ENCODE assay signal across 23 cellular contexts in genomic region chr2:239932881-239933735, GRCh38.
DNase-seq lines count a peak whose midpoint lies in the region; ATAC-seq and TF ChIP-seq lines count a peak whose summit lies in the region.
"Had no signal": no experiment of that assay in that cellular context is flagged by ENCODE, and none has a peak within 500 bp of the region (broad histone marks: within the 10 kb centered on the region; RNA-seq: fewer than 3 reads in every experiment).

No MANE protein-coding gene starts in this region.

- H3K27me3 Mint-ChIP-seq in activated naive CD4-positive, alpha-beta T cell treated with anti-CD3 and anti-CD28 coated beads for 36 hours (ENCODE audit: low read depth) = peaks cover 7% of the 10 kb centered on the region
- H3K27me3 Mint-ChIP-seq: CD4-positive, CD25-positive, alpha-beta regulatory T cell had no signal

- no TSS peak for BruUV-seq in OCI-LY7 (replicated peaks; lab: Mats Ljungman, UMichigan)

- H3K27ac ChIP-seq in coronary artery (no peak overlapping the region), lower lobe of right lung (no peak overlapping the region), testis (no peak overlapping the region), brain microvascular endothelial cell (no peak overlapping the region), OCI-LY7 (ENCODE audit: low read depth, low read length, poor library complexity, severe bottlenecking) (no peak overlapping the region)
- H3K27ac ChIP-seq: psoas muscle, VCaP had no signal

- H3K4me1 Mint-ChIP-seq in activated naive CD4-positive, alpha-beta T cell treated with anti-CD3 and anti-CD28 coated beads for 36 hours (ENCODE audit: low read depth) = peaks cover 12% of the 10 kb centered on the region

- H3K27me3 ChIP-seq in lower lobe of right lung (ENCODE audit: low read depth) (peaks cover 2% of the 10 kb centered on the region), testis (no peaks in the 10 kb centered on the region), brain microvascular endothelial cell (replicated peaks) (no peaks in the 10 kb centered on the region)

- POLR2A ChIA-PET in OCI-LY7 (lab: Charles Lee) = no interaction called here

- H3K4me1 ChIP-seq in lower lobe of right lung = no peaks in the 10 kb centered on the region
- no peaks in the 10 kb centered on the region for H3K4me1 ChIP-seq in testis
- H3K4me1 ChIP-seq in OCI-LY7 (ENCODE audit: insufficient read depth, low read length, poor library complexity, severe bottlenecking) = no peaks in the 10 kb centered on the region
- H3K4me1 ChIP-seq: psoas muscle had no signal

- no peaks in the 10 kb centered on the region for H4K20me1 ChIP-seq in OCI-LY7 (ENCODE audit: insufficient read depth, low read length)

- TF ChIP-seq CTCF in coronary artery (IDR thresholded peaks at IDR 0.05) = no peak
- no peak for TF ChIP-seq CTCF in lower lobe of right lung (IDR thresholded peaks at IDR 0.05)
- no peak for TF ChIP-seq CTCF in testis (IDR thresholded peaks at IDR 0.05)
- TF ChIP-seq CTCF in brain microvascular endothelial cell (IDR thresholded peaks at IDR 0.05; ENCODE audit: low read depth, low read length, missing control alignments) = no peak
- TF ChIP-seq CTCF in OCI-LY7 (conservative IDR thresholded peaks at IDR 0.05; ENCODE audit: low read length) = no peak

- no peaks in the 10 kb centered on the region for H3K36me3 Mint-ChIP-seq in activated naive CD4-positive, alpha-beta T cell treated with anti-CD3 and anti-CD28 coated beads for 36 hours (ENCODE audit: low read depth)
- H3K36me3 Mint-ChIP-seq: CD4-positive, CD25-positive, alpha-beta regulatory T cell had no signal

- H3K79me2 ChIP-seq in OCI-LY7 (ENCODE audit: insufficient read depth, low read depth, low read length) = no peaks in the 10 kb centered on the region

- WGBS in testis, 2 donors = 90 to 93% methylated on average over 15 to 17 of the region's 17 CpGs

- H2AFZ ChIP-seq in OCI-LY7 (ENCODE audit: low read length) = no peak overlapping the region

- no peak for ATAC-seq in lower lobe of right lung
- ATAC-seq in GM19463 (IDR thresholded peaks at IDR 0.05; ENCODE audit: unreplicated experiment) = no peak
- ATAC-seq: naive thymus-derived CD4-positive, alpha-beta T cell; psoas muscle; stimulated activated effector memory CD8-positive, alpha-beta T cell treated with anti-CD3 and anti-CD28 coated beads, Interleukin-12 subunit alpha, Interleukin-12 subunit beta, amount 100 ng/mL, for 72 hours had no signal

- no peaks in the 10 kb centered on the region for H3K9me3 Mint-ChIP-seq in activated naive CD4-positive, alpha-beta T cell treated with anti-CD3 and anti-CD28 coated beads for 36 hours
- H3K9me3 Mint-ChIP-seq: dendritic cell treated with granulocyte-macrophage colony-stimulating factor and Interleukin-4, amounts not matched to agents 40 ng/mL and 50 ng/mL, for 4 days; stimulated activated effector memory CD8-positive, alpha-beta T cell treated with anti-CD3 and anti-CD28 coated beads, Interleukin-12 subunit alpha, Interleukin-12 subunit beta, amount 100 ng/mL, for 72 hours had no signal

- no peak overlapping the region for H3K4me2 ChIP-seq in OCI-LY7 (ENCODE audit: low read length)

- H3K36me3 ChIP-seq in lower lobe of right lung = no peaks in the 10 kb centered on the region
- no peaks in the 10 kb centered on the region for H3K36me3 ChIP-seq in testis (ENCODE audit: low read depth, missing control alignments)
- no peaks in the 10 kb centered on the region for H3K36me3 ChIP-seq in brain microvascular endothelial cell (replicated peaks)
- no peaks in the 10 kb centered on the region for H3K36me3 ChIP-seq in OCI-LY7 (ENCODE audit: insufficient read depth, low read length)

- DNase-seq in activated naive CD4-positive, alpha-beta T cell treated with anti-CD3 and anti-CD28 coated beads, Interleukin-2, amount 50 U/mL, for 16 hours = peak; percentile 8
- no peak for DNase-seq in activated naive CD4-positive, alpha-beta T cell treated with anti-CD3 and anti-CD28 coated beads for 36 hours
- DNase-seq in coronary artery (ENCODE audit: low spot score) (peak; percentile 52), lower lobe of right lung (peak; percentile 38), testis (peak; percentile 12), brain microvascular endothelial cell (no peak), OCI-LY7 (ENCODE audit: low spot score) (no peak)
- DNase-seq: activated naive CD4-positive, alpha-beta T cell; CD4-positive, CD25-positive, alpha-beta regulatory T cell; DMS153; erythroblast; Kasumi-1; NCI-H1092; NCI-H2081 treated with DMSO at 0.1 percent for 48 hours; NCI-H510A; SIG-M5; trophoblast cell had no signal

- no peak for TF ChIP-seq POLR2A in testis (IDR thresholded peaks at IDR 0.05)

- no peaks in the 10 kb centered on the region for H3K9me3 ChIP-seq in lower lobe of right lung
- no peaks in the 10 kb centered on the region for H3K9me3 ChIP-seq in testis
- no peaks in the 10 kb centered on the region for H3K9me3 ChIP-seq in OCI-LY7 (ENCODE audit: low read length)
- H3K9me3 ChIP-seq: psoas muscle had no signal

- intact Hi-C loops in activated naive CD4-positive, alpha-beta T cell treated with anti-CD3 and anti-CD28 coated beads for 36 hours (cut with micrococcal nuclease) = no loop called here
- intact Hi-C loops in lower lobe of right lung (cut with DNase I) (no loop called here), testis (cut with DNase I; ENCODE audit: low total_unique reads) (no loop called here), OCI-LY7 (cut with micrococcal nuclease; ENCODE audit: unreplicated experiment) (no loop called here)

- H3K27ac Mint-ChIP-seq in activated naive CD4-positive, alpha-beta T cell treated with anti-CD3 and anti-CD28 coated beads for 36 hours = no peak overlapping the region
- H3K27ac Mint-ChIP-seq: CD4-positive, CD25-positive, alpha-beta regulatory T cell; dendritic cell treated with granulocyte-macrophage colony-stimulating factor and Interleukin-4, amounts not matched to agents 40 ng/mL and 50 ng/mL, for 4 days; naive thymus-derived CD4-positive, alpha-beta T cell; stimulated activated effector memory CD8-positive, alpha-beta T cell treated with anti-CD3 and anti-CD28 coated beads, Interleukin-12 subunit alpha, Interleukin-12 subunit beta, amount 100 ng/mL, for 72 hours had no signal

- in situ Hi-C loops in brain microvascular endothelial cell (cut with HindIII; ENCODE audit: low pct_ligation_motif_present, low sequenced_read_pairs) = no loop called here

- no peak overlapping the region for H3K4me3 Mint-ChIP-seq in activated naive CD4-positive, alpha-beta T cell treated with anti-CD3 and anti-CD28 coated beads for 36 hours
- H3K4me3 Mint-ChIP-seq: CD4-positive, CD25-positive, alpha-beta regulatory T cell; dendritic cell treated with granulocyte-macrophage colony-stimulating factor and Interleukin-4, amounts not matched to agents 40 ng/mL and 50 ng/mL, for 4 days; naive thymus-derived CD4-positive, alpha-beta T cell; stimulated activated effector memory CD8-positive, alpha-beta T cell treated with anti-CD3 and anti-CD28 coated beads, Interleukin-12 subunit alpha, Interleukin-12 subunit beta, amount 100 ng/mL, for 72 hours had no signal

- H3K4me3 ChIP-seq in coronary artery (no peak overlapping the region), lower lobe of right lung (no peak overlapping the region), testis (no peak overlapping the region), brain microvascular endothelial cell (ENCODE audit: low read depth, low read length) (no peak overlapping the region), OCI-LY7 (ENCODE audit: low read depth, low read length, poor library complexity, severe bottlenecking) (no peak overlapping the region)
- H3K4me3 ChIP-seq: psoas muscle had no signal

- no peaks in the 10 kb centered on the region for H3K9me2 ChIP-seq in OCI-LY7 (ENCODE audit: insufficient read depth, low read length)

- CTCF ChIA-PET in activated naive CD4-positive, alpha-beta T cell treated with anti-CD3 and anti-CD28 coated beads for 36 hours (lab: Charles Lee) = interaction anchor here (0.6 to 3.6 kb wide), 5 partner anchors 13 to 116 kb away, joined by 3 to 21 read pairs (median 4); no protein-coding TSS in a partner anchor
- CTCF ChIA-PET in OCI-LY7 (lab: Charles Lee; ENCODE audit: unreplicated experiment) = no interaction called here

Comparison
In these comparisons a context has a peak if more than half of its experiments do, and no peak if none do; other contexts are left out.
1. DNase-seq: peak in activated naive CD4-positive, alpha-beta T cell treated with anti-CD3 and anti-CD28 coated beads, Interleukin-2, amount 50 U/mL, for 16 hours (single experiment), coronary artery (single experiment), lower lobe of right lung (single experiment) and testis (single experiment); none in activated naive CD4-positive, alpha-beta T cell treated with anti-CD3 and anti-CD28 coated beads for 36 hours (single experiment), brain microvascular endothelial cell (single experiment) and OCI-LY7 (single experiment).